In genomic region chr6:29953706-29954105, GRCh38 we compare ENCODE assay signal across 1 cellular context.
TF ChIP-seq lines count a peak whose summit lies in the region.

No MANE protein-coding gene starts in this region.

TF ChIP-seq in SK-N-SH, 30 proteins besides CTCF, POLR2A, EP300 and RAD21 (continued from another document):
- TF ChIP-seq, protein P1, sequence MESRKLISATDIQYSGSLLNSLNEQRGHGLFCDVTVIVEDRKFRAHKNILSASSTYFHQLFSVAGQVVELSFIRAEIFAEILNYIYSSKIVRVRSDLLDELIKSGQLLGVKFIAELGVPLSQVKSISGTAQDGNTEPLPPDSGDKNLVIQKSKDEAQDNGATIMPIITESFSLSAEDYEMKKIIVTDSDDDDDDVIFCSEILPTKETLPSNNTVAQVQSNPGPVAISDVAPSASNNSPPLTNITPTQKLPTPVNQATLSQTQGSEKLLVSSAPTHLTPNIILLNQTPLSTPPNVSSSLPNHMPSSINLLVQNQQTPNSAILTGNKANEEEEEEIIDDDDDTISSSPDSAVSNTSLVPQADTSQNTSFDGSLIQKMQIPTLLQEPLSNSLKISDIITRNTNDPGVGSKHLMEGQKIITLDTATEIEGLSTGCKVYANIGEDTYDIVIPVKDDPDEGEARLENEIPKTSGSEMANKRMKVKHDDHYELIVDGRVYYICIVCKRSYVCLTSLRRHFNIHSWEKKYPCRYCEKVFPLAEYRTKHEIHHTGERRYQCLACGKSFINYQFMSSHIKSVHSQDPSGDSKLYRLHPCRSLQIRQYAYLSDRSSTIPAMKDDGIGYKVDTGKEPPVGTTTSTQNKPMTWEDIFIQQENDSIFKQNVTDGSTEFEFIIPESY (IDR thresholded peaks at IDR 0.05; ENCODE audit: borderline replicate concordance, low read depth) = no peak
- TF ChIP-seq TEAD4 (IDR thresholded peaks at IDR 0.05; ENCODE audit: borderline replicate concordance, insufficient read depth) (no peak), POLR2AphosphoS5 (IDR thresholded peaks at IDR 0.05; ENCODE audit: low read depth, low read length) (no peak)
